Comparison of ENCODE assay signal across 8 cellular contexts in genomic region chr10:73931767-73932624, GRCh38.
DNase-seq lines count a peak whose midpoint lies in the region; ATAC-seq and TF ChIP-seq lines count a peak whose summit lies in the region.

No MANE protein-coding gene starts in this region.

- peak; percentile 56 for ATAC-seq in GM18505 (IDR thresholded peaks at IDR 0.05; ENCODE audit: unreplicated experiment)
- ATAC-seq in HG03108 (IDR thresholded peaks at IDR 0.05; ENCODE audit: unreplicated experiment) = peak; percentile 62

- TF ChIP-seq POLR2A in GM18505 (IDR thresholded peaks at IDR 0.05; ENCODE audit: borderline replicate concordance, extremely low read depth, insufficient read depth, insufficient read length) = no peak

- DNase-seq in activated CD4-positive, alpha-beta T cell treated with anti-CD3 and anti-CD28 coated beads for 48 hours = peak; percentile 72
- DNase-seq in glomerular visceral epithelial cell (ENCODE audit: extremely low spot score) (peak; percentile 62), SHP77 treated with DMSO at 0.1 percent for 48 hours (lab: John Stamatoyannopoulos, UW) (no peak), NCI-H1105 (lab: John Stamatoyannopoulos, UW) (no peak), RKO (ENCODE audit: low spot score) (no peak)
- peak; percentile 17 to 29 for DNase-seq in stimulated activated CD8-positive, alpha-beta memory T cell treated with anti-CD3 and anti-CD28 coated beads, Interleukin-2, amount 100 ng/mL, for 48 hours (ENCODE audit: low read depth in 2 of 2)

Comparison
In these comparisons a context has a peak if more than half of its experiments do, and no peak if none do; other contexts are left out.
1. DNase-seq: peak in activated CD4-positive, alpha-beta T cell treated with anti-CD3 and anti-CD28 coated beads for 48 hours (single experiment), glomerular visceral epithelial cell (single experiment) and stimulated activated CD8-positive, alpha-beta memory T cell treated with anti-CD3 and anti-CD28 coated beads, Interleukin-2, amount 100 ng/mL, for 48 hours (2 of 2); none in SHP77 treated with DMSO at 0.1 percent for 48 hours (single experiment), NCI-H1105 (single experiment) and RKO (single experiment).